ENCODE assay signal across 1 cellular context in the genomic region with DNA sequence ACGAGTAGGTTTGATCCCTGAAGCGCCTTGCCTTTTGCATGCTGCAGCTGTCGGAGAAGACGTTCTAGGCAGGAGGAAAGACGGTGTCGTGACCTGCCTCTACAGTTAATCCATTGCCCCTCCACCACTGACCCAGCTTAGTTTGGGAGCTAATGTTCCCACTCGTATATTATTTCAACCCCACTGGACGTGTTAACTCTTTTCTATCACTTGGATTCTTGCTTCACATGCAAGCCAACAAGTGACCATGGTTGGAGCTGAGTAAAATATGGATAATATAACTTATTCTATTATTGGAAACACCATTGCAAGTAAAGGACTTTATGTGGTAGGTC.
TF ChIP-seq lines count a peak whose summit lies in the region.

No MANE protein-coding gene starts in this region.

TF ChIP-seq in GM12878, 131 proteins besides CTCF, POLR2A, EP300 and RAD21 (continued from another document):
- TF ChIP-seq, protein P1, sequence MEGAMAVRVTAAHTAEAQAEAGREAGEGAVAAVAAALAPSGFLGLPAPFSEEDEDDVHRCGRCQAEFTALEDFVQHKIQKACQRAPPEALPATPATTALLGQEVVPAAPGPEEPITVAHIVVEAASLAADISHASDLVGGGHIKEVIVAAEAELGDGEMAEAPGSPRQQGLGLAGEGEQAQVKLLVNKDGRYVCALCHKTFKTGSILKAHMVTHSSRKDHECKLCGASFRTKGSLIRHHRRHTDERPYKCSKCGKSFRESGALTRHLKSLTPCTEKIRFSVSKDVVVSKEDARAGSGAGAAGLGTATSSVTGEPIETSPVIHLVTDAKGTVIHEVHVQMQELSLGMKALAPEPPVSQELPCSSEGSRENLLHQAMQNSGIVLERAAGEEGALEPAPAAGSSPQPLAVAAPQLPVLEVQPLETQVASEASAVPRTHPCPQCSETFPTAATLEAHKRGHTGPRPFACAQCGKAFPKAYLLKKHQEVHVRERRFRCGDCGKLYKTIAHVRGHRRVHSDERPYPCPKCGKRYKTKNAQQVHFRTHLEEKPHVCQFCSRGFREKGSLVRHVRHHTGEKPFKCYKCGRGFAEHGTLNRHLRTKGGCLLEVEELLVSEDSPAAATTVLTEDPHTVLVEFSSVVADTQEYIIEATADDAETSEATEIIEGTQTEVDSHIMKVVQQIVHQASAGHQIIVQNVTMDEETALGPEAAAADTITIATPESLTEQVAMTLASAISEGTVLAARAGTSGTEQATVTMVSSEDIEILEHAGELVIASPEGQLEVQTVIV (IDR thresholded peaks at IDR 0.05; ENCODE audit: borderline replicate concordance, partially characterized antibody), result no peak
- TF ChIP-seq, protein P2, sequence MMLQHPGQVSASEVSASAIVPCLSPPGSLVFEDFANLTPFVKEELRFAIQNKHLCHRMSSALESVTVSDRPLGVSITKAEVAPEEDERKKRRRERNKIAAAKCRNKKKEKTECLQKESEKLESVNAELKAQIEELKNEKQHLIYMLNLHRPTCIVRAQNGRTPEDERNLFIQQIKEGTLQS (IDR thresholded peaks at IDR 0.05; ENCODE audit: borderline replicate concordance, extremely low read depth, low read depth, low read length), result no peak
- no peak for TF ChIP-seq NBN (IDR thresholded peaks at IDR 0.05)
- TF ChIP-seq, protein P3, sequence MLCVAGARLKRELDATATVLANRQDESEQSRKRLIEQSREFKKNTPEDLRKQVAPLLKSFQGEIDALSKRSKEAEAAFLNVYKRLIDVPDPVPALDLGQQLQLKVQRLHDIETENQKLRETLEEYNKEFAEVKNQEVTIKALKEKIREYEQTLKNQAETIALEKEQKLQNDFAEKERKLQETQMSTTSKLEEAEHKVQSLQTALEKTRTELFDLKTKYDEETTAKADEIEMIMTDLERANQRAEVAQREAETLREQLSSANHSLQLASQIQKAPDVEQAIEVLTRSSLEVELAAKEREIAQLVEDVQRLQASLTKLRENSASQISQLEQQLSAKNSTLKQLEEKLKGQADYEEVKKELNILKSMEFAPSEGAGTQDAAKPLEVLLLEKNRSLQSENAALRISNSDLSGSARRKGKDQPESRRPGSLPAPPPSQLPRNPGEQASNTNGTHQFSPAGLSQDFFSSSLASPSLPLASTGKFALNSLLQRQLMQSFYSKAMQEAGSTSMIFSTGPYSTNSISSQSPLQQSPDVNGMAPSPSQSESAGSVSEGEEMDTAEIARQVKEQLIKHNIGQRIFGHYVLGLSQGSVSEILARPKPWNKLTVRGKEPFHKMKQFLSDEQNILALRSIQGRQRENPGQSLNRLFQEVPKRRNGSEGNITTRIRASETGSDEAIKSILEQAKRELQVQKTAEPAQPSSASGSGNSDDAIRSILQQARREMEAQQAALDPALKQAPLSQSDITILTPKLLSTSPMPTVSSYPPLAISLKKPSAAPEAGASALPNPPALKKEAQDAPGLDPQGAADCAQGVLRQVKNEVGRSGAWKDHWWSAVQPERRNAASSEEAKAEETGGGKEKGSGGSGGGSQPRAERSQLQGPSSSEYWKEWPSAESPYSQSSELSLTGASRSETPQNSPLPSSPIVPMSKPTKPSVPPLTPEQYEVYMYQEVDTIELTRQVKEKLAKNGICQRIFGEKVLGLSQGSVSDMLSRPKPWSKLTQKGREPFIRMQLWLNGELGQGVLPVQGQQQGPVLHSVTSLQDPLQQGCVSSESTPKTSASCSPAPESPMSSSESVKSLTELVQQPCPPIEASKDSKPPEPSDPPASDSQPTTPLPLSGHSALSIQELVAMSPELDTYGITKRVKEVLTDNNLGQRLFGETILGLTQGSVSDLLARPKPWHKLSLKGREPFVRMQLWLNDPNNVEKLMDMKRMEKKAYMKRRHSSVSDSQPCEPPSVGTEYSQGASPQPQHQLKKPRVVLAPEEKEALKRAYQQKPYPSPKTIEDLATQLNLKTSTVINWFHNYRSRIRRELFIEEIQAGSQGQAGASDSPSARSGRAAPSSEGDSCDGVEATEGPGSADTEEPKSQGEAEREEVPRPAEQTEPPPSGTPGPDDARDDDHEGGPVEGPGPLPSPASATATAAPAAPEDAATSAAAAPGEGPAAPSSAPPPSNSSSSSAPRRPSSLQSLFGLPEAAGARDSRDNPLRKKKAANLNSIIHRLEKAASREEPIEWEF (IDR thresholded peaks at IDR 0.05; ENCODE audit: insufficient replicate concordance, low read depth, low read length), result no peak
- TF ChIP-seq NR2F1 (conservative IDR thresholded peaks at IDR 0.05), result no peak
- TF ChIP-seq, protein P4, sequence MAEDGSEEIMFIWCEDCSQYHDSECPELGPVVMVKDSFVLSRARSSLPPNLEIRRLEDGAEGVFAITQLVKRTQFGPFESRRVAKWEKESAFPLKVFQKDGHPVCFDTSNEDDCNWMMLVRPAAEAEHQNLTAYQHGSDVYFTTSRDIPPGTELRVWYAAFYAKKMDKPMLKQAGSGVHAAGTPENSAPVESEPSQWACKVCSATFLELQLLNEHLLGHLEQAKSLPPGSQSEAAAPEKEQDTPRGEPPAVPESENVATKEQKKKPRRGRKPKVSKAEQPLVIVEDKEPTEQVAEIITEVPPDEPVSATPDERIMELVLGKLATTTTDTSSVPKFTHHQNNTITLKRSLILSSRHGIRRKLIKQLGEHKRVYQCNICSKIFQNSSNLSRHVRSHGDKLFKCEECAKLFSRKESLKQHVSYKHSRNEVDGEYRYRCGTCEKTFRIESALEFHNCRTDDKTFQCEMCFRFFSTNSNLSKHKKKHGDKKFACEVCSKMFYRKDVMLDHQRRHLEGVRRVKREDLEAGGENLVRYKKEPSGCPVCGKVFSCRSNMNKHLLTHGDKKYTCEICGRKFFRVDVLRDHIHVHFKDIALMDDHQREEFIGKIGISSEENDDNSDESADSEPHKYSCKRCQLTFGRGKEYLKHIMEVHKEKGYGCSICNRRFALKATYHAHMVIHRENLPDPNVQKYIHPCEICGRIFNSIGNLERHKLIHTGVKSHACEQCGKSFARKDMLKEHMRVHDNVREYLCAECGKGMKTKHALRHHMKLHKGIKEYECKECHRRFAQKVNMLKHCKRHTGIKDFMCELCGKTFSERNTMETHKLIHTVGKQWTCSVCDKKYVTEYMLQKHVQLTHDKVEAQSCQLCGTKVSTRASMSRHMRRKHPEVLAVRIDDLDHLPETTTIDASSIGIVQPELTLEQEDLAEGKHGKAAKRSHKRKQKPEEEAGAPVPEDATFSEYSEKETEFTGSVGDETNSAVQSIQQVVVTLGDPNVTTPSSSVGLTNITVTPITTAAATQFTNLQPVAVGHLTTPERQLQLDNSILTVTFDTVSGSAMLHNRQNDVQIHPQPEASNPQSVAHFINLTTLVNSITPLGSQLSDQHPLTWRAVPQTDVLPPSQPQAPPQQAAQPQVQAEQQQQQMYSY (CRISPR knock-in tag; IDR thresholded peaks at IDR 0.05), result no peak
- no peak for TF ChIP-seq POU2F2 (IDR thresholded peaks at IDR 0.05; ENCODE audit: borderline replicate concordance, low read depth, low read length)
- TF ChIP-seq ATF7 (IDR thresholded peaks at IDR 0.05; ENCODE audit: low read depth), result no peak
- TF ChIP-seq PAX5 (IDR thresholded peaks at IDR 0.05; ENCODE audit: borderline replicate concordance, low read depth, low read length), result no peak
- TF ChIP-seq KLF5 (IDR thresholded peaks at IDR 0.05; ENCODE audit: partially characterized antibody), result no peak
- TF ChIP-seq CREB1 (IDR thresholded peaks at IDR 0.05; ENCODE audit: low read depth), result no peak
- no peak for TF ChIP-seq ZNF384 (IDR thresholded peaks at IDR 0.05; ENCODE audit: borderline replicate concordance, low read depth, low read length)
- TF ChIP-seq MTA2 (IDR thresholded peaks at IDR 0.05; ENCODE audit: low read depth), result no peak
- TF ChIP-seq JUND (IDR thresholded peaks at IDR 0.05; ENCODE audit: low read depth, low read length), result no peak
